In the genomic region with DNA sequence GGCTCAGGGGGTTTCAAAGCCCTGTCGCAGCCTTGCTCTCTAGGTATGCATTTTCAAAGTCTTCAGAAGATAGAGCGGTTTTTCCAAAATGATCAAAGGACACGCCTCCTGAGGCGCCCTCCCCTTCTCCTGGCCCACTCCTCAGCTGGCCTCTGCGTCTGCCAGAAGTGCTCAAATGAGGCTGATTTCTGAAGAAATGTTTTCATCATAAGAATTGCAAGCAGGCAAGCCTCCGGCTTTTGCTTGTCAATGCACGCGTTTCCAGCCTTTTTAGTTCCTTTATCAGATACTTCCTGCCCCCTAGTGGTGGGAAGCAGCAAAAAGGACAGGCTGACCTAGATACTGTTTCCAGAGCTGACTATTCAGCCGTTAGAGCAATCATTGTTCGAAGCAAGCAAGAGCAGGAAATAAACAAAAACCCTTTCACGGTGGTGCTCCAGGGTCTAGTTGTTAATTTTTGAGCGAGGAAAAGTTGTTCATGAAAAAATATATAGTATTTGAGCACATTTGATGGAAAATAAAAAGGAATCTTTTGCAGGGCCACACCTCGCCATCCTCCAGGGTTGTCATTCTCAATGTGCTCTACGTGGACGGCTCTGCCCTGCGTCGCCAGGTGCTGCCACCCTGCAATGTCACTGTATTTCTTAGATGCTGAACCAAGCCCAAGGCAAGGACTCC, we compare ENCODE assay signal across 8 cellular contexts.
DNase-seq lines count a peak whose midpoint lies in the region; ATAC-seq and TF ChIP-seq lines count a peak whose summit lies in the region.

No MANE protein-coding gene starts in this region.

- CTCF ChIA-PET in WTC11 (lab: Charles Lee) = interaction anchor here (0.6 to 2.3 kb wide), 22 partner anchors 9 to 310 kb away, joined by 3 to 14 read pairs (median 5); partner anchors contain the start of genes ASF1A and CEP85L

- POLR2A ChIA-PET in WTC11 (lab: Charles Lee) = no interaction called here

- peak overlapping the region; percentile 27; the same call in 1 of the 2 replicates for H3K4me3 Mint-ChIP-seq in WTC11

- TF ChIP-seq CTCF in AG09309 (IDR thresholded peaks at IDR 0.05; ENCODE audit: control insufficient read depth, insufficient read depth, low read depth, low read length, missing control alignments) (peak; percentile 87), WTC11 (IDR thresholded peaks at IDR 0.05) (peak; percentile 85), cardiac fibroblast (IDR thresholded peaks at IDR 0.05; ENCODE audit: low read depth, low read length) (peak; percentile 89)

- H3K27ac Mint-ChIP-seq in WTC11 = no peak overlapping the region

- H3K4me3 ChIP-seq in AG09309 (ENCODE audit: control insufficient read depth, low read depth, low read length) = no peak overlapping the region
- peak overlapping the region in 1 of 2 donors; percentile 32 for H3K4me3 ChIP-seq in cardiac fibroblast (replicated peaks in 1 of 2; ENCODE audit: low read depth in 2 of 2, low read length in 2 of 2)

- ATAC-seq in GM18873 (IDR thresholded peaks at IDR 0.05; ENCODE audit: low FRiP score, unreplicated experiment) (peak; percentile 88), HG03175 (IDR thresholded peaks at IDR 0.05; ENCODE audit: unreplicated experiment) (peak; percentile 96), WTC11 (peak; percentile 90)

- H3K9me3 Mint-ChIP-seq in WTC11 = peaks cover 28% of the 10 kb centered on the region

- peaks cover 23% of the 10 kb centered on the region for H3K36me3 Mint-ChIP-seq in WTC11

- DNase-seq in AG09309 (ENCODE audit: low read depth) (peak; percentile 56), NCI-H2227 (lab: John Stamatoyannopoulos, UW; ENCODE audit: unreplicated experiment) (peak; percentile 90), WTC11 (ENCODE audit: low spot score) (peak; percentile 81), cardiac fibroblast (ENCODE audit: low read depth in 2 of 2) (peak; percentile 91 to 93), iris pigment epithelial cell (ENCODE audit: low read depth) (peak; percentile 87)
- DNase-seq in stimulated activated CD4-positive, alpha-beta T cell treated with anti-CD3 and anti-CD28 coated beads, Interleukin-15, amount 100 ng/mL, for 24 hours = peak; percentile 88

- H3K27me3 Mint-ChIP-seq in WTC11 (ENCODE audit: low read depth) = no peaks in the 10 kb centered on the region

- H3K4me1 Mint-ChIP-seq in WTC11 = peaks cover 28% of the 10 kb centered on the region

TF ChIP-seq in WTC11, 78 proteins besides CTCF, POLR2A, EP300 and RAD21:
- TF ChIP-seq GABPB1 (CRISPR knock-in tag; IDR thresholded peaks at IDR 0.05) (peak; percentile 48; the same call in 1 of the 2 replicates), ZNF219 (CRISPR knock-in tag; IDR thresholded peaks at IDR 0.05; ENCODE audit: borderline replicate concordance) (no peak)
